Comparison of ENCODE assay signal across 25 cellular contexts in genomic region chr12:67057072-67057471, GRCh38.
"Had no signal": no experiment of that assay in that cellular context is flagged by ENCODE, and none has a peak within 500 bp of the region (broad histone marks: within the 10 kb centered on the region; RNA-seq: fewer than 3 reads in every experiment).

No MANE protein-coding gene starts in this region.

- DNase-seq: hippocampal formation; kidney glomerular epithelial cell; left cardiac atrium; left lung; lower lobe of right lung; mammary epithelial cell; mesenchymal stem cell; naive thymus-derived CD8-positive, alpha-beta T cell; nucleus accumbens; pancreas; retina; right cardiac atrium; spleen; stimulated activated CD4-positive, alpha-beta T cell treated with anti-CD3 and anti-CD28 coated beads, Interleukin-4, amount 100 ng/mL, for 24 hours; stimulated activated naive CD4-positive, alpha-beta T cell treated with Interleukin-2 at 50 U/mL for 16 hours; stimulated activated naive CD8-positive, alpha-beta T cell treated with anti-CD3 and anti-CD28 coated beads, Interleukin-15, amount 100 ng/mL, for 72 hours; substantia nigra; upper lobe of left lung had no signal

- FAIRE-seq: keratinocyte, pancreas had no signal

- H3K9me3 ChIP-seq: left lung, lower lobe of right lung, pancreas, prostate gland, spleen, tibial nerve, upper lobe of left lung, vagina had no signal

- ATAC-seq: left cardiac atrium; left lung; lower lobe of right lung; naive thymus-derived CD8-positive, alpha-beta T cell; pancreas; right cardiac atrium; sciatic nerve; stimulated activated effector memory CD8-positive, alpha-beta T cell treated with anti-CD3 and anti-CD28 coated beads, Interleukin-12 subunit alpha, Interleukin-12 subunit beta, amount 100 ng/mL, for 72 hours; stimulated activated naive CD8-positive, alpha-beta T cell treated with anti-CD3 and anti-CD28 coated beads, Interleukin-15, amount 100 ng/mL, for 72 hours had no signal

- H3K27me3 ChIP-seq: pancreas, tibial nerve, upper lobe of left lung, vagina had no signal

- H3K27ac ChIP-seq: left lung, lower lobe of right lung, pancreas, prostate gland, skin epidermis, spleen, tibial nerve, upper lobe of left lung, vagina had no signal

- H3K4me3 ChIP-seq: left lung, lower lobe of right lung, pancreas, prostate gland, skin epidermis, spleen, tibial nerve, upper lobe of left lung, vagina had no signal

- H3K36me3 ChIP-seq: left lung, lower lobe of right lung, pancreas, prostate gland, spleen, tibial nerve, upper lobe of left lung, vagina had no signal

- H3K4me1 ChIP-seq: left lung, lower lobe of right lung, pancreas, prostate gland, spleen, tibial nerve, upper lobe of left lung, vagina had no signal
